In genomic region chr2:238130111-238130695, GRCh38 we compare ENCODE assay signal across 22 cellular contexts. TPM values are rescaled to one million over a fixed set of nuclear protein-coding genes. Genes with fewer than 3 reads are reported as not detected.
"Had no signal": no experiment of that assay in that cellular context is flagged by ENCODE, and none has a peak within 500 bp of the region (broad histone marks: within the 10 kb centered on the region; RNA-seq: fewer than 3 reads in every experiment).

No MANE protein-coding gene starts in this region.

- H3K4me3 ChIP-seq: breast epithelium, coronary artery, gastroesophageal sphincter, heart left ventricle, skin epidermis, transverse colon had no signal

- H3K9me3 ChIP-seq: breast epithelium, gastroesophageal sphincter, heart left ventricle, transverse colon had no signal

- ATAC-seq: activated T-cell treated with anti-CD3 and anti-CD28 coated beads, Interleukin-2, amount 50 U/mL, for 72 hours; gastroesophageal sphincter; heart left ventricle; stimulated activated effector memory CD8-positive, alpha-beta T cell treated with anti-CD3 and anti-CD28 coated beads, Interleukin-12 subunit alpha, Interleukin-12 subunit beta, amount 100 ng/mL, for 72 hours had no signal

- FAIRE-seq: islet of Langerhans, urothelium cell line had no signal

- H3K4me1 ChIP-seq: breast epithelium had no signal

- H3K27me3 ChIP-seq: gastroesophageal sphincter, heart left ventricle, transverse colon had no signal

- H3K27ac ChIP-seq: breast epithelium, coronary artery, gastroesophageal sphincter, heart left ventricle, skin epidermis, transverse colon had no signal

- DNase-seq: activated CD4-positive, alpha-beta memory T cell treated with anti-CD3 and anti-CD28 coated beads for 36 hours; activated CD4-positive, alpha-beta T cell treated with anti-CD3 and anti-CD28 coated beads for 48 hours; activated effector memory CD4-positive, alpha-beta T cell treated with Interleukin-2 at 50 U/mL for 16 hours; activated naive CD4-positive, alpha-beta T cell treated with anti-CD3 and anti-CD28 coated beads for 36 hours; activated naive CD8-positive, alpha-beta T cell treated with anti-CD3 and anti-CD28 coated beads, Interleukin-2, amount 10 ng/mL, durations not matched to agents 7 days and 5 days; activated T-cell treated with anti-CD3 and anti-CD28 coated beads, Interleukin-2, amount 50 U/mL, for 72 hours; amniotic stem cell; mammary epithelial cell; midbrain; nephron progenitor cell; stimulated activated CD4-positive, alpha-beta T cell treated with anti-CD3 and anti-CD28 coated beads, Interleukin-2, amount 100 ng/mL, for 24 hours; transverse colon had no signal

- H3K36me3 ChIP-seq: breast epithelium, heart left ventricle, transverse colon had no signal

RNA-seq across cellular contexts. Expression of gene KLHL30, which starts 8.3 kb away (rescaled TPM):
- total RNA-seq: activated CD4-positive, alpha-beta memory T cell treated with anti-CD3 and anti-CD28 coated beads for 36 hours; activated naive CD4-positive, alpha-beta T cell treated with anti-CD3 and anti-CD28 coated beads for 36 hours; activated naive CD8-positive, alpha-beta T cell treated with anti-CD3 and anti-CD28 coated beads, Interleukin-2, amount 10 ng/mL, durations not matched to agents 7 days and 5 days; activated T-cell treated with anti-CD3 and anti-CD28 coated beads, Interleukin-2, amount 50 U/mL, for 72 hours; T-helper 2 cell treated with Interferon-gamma antibody and Interleukin-4, amounts not matched to agents 100 ng/mL and 5 ng/mL, for 36 hours; temporal lobe had no signal

RNA-seq across cellular contexts. Expression of gene ERFE, which starts 28.6 kb away (rescaled TPM):
- total RNA-seq: activated CD4-positive, alpha-beta memory T cell treated with anti-CD3 and anti-CD28 coated beads for 36 hours had no signal

RNA-seq across cellular contexts. Expression of gene ESPNL, which starts 30.1 kb away (rescaled TPM):
- polyA plus RNA-seq: mammary epithelial cell had no signal
